In the genomic region with DNA sequence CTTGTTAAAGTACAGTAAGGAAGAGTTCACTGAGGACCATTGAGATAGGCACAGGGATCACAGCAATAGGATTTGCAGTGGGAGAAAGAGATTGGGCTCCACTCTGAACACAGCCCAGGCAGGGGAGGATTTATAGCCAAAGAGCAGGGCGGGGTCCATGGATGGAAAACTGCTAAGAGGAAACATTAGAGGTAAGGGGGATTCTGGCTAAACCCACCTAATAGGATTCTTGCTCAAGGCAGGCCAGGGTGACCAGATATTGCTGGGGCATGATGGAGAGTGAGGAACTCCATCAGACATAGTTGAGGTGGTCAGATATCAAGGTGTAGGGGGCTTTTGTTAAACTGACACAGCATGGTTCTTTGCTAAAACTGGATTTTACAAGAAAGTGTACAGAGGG, we compare ENCODE assay signal across 3 cellular contexts.
"Had no signal": no experiment of that assay in that cellular context is flagged by ENCODE, and none has a peak within 500 bp of the region (broad histone marks: within the 10 kb centered on the region; RNA-seq: fewer than 3 reads in every experiment).

No MANE protein-coding gene starts in this region.

- ATAC-seq: GM12878 had no signal

- DNase-seq: GDM1, GF-D8 had no signal

- H3K4me3 ChIP-seq: GM12878 had no signal
